ENCODE assay signal across 2 cellular contexts in the genomic region with DNA sequence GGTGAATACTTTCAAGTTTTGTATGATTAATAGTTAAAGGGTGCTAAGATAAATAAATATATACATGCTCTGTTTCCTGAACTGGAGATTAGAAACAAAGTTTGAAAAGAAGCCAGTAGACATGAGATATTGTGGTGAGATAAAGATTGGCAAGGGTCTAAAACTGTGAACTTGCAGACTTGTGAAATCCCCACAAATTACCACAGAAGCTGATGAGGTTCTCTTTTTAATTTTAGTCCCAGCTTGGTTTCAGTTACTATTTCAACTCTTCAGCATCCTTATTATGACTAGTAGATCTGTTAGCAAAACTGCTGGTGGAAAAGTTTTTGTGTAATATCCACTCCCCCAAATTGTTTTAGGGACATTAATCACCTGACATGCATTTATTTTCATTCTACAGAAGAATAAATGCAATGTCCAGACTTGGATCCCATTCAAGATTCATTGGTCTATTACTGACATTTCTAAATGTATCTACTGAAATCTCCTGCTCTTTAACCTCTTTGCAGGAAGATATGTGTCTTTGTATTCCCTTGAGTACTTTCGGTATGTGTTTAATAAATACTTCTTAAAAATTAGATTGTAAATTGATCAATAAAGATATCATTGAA.
TF ChIP-seq lines count a peak whose summit lies in the region.

No MANE protein-coding gene starts in this region.

TF ChIP-seq in SK-N-SH, 30 proteins besides CTCF, POLR2A, EP300 and RAD21 (continued from another document):
- TF ChIP-seq, protein P1, sequence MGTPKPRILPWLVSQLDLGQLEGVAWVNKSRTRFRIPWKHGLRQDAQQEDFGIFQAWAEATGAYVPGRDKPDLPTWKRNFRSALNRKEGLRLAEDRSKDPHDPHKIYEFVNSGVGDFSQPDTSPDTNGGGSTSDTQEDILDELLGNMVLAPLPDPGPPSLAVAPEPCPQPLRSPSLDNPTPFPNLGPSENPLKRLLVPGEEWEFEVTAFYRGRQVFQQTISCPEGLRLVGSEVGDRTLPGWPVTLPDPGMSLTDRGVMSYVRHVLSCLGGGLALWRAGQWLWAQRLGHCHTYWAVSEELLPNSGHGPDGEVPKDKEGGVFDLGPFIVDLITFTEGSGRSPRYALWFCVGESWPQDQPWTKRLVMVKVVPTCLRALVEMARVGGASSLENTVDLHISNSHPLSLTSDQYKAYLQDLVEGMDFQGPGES (IDR thresholded peaks at IDR 0.05; ENCODE audit: low read depth, low read length), result no peak
- TF ChIP-seq ELF1 (IDR thresholded peaks at IDR 0.05), result no peak
- TF ChIP-seq TCF12 (IDR thresholded peaks at IDR 0.05), result peak; percentile 20; the same call in 1 of the 2 replicates
- TF ChIP-seq, protein P2, sequence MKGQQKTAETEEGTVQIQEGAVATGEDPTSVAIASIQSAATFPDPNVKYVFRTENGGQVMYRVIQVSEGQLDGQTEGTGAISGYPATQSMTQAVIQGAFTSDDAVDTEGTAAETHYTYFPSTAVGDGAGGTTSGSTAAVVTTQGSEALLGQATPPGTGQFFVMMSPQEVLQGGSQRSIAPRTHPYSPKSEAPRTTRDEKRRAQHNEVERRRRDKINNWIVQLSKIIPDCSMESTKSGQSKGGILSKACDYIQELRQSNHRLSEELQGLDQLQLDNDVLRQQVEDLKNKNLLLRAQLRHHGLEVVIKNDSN (IDR thresholded peaks at IDR 0.05; ENCODE audit: borderline replicate concordance, low read depth), result no peak
- no peak for TF ChIP-seq SIN3A (IDR thresholded peaks at IDR 0.05; ENCODE audit: borderline replicate concordance, low read depth, low read length)
- TF ChIP-seq, protein P3, sequence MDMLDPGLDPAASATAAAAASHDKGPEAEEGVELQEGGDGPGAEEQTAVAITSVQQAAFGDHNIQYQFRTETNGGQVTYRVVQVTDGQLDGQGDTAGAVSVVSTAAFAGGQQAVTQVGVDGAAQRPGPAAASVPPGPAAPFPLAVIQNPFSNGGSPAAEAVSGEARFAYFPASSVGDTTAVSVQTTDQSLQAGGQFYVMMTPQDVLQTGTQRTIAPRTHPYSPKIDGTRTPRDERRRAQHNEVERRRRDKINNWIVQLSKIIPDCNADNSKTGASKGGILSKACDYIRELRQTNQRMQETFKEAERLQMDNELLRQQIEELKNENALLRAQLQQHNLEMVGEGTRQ (IDR thresholded peaks at IDR 0.05; ENCODE audit: borderline replicate concordance, low read depth, low read length), result no peak
TF ChIP-seq in SK-N-SH: peak in this region for 4.

TF ChIP-seq in SK-N-SH treated with all-trans-retinoic acid at 6 μM for 48 hours, 23 proteins besides CTCF, POLR2A, EP300 and RAD21 (continued from another document):
- TF ChIP-seq, protein P4, sequence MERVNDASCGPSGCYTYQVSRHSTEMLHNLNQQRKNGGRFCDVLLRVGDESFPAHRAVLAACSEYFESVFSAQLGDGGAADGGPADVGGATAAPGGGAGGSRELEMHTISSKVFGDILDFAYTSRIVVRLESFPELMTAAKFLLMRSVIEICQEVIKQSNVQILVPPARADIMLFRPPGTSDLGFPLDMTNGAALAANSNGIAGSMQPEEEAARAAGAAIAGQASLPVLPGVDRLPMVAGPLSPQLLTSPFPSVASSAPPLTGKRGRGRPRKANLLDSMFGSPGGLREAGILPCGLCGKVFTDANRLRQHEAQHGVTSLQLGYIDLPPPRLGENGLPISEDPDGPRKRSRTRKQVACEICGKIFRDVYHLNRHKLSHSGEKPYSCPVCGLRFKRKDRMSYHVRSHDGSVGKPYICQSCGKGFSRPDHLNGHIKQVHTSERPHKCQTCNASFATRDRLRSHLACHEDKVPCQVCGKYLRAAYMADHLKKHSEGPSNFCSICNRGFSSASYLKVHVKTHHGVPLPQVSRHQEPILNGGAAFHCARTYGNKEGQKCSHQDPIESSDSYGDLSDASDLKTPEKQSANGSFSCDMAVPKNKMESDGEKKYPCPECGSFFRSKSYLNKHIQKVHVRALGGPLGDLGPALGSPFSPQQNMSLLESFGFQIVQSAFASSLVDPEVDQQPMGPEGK (CRISPR knock-in tag; IDR thresholded peaks at IDR 0.05; ENCODE audit: borderline replicate concordance), result no peak
- no peak for TF ChIP-seq PPARA (CRISPR knock-in tag; IDR thresholded peaks at IDR 0.05; ENCODE audit: borderline replicate concordance)
- no peak for TF ChIP-seq ZC3H10 (CRISPR knock-in tag; IDR thresholded peaks at IDR 0.05)
- TF ChIP-seq, protein P5, sequence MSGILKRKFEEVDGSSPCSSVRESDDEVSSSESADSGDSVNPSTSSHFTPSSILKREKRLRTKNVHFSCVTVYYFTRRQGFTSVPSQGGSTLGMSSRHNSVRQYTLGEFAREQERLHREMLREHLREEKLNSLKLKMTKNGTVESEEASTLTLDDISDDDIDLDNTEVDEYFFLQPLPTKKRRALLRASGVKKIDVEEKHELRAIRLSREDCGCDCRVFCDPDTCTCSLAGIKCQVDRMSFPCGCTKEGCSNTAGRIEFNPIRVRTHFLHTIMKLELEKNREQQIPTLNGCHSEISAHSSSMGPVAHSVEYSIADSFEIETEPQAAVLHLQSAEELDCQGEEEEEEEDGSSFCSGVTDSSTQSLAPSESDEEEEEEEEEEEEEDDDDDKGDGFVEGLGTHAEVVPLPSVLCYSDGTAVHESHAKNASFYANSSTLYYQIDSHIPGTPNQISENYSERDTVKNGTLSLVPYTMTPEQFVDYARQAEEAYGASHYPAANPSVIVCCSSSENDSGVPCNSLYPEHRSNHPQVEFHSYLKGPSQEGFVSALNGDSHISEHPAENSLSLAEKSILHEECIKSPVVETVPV (CRISPR knock-in tag; IDR thresholded peaks at IDR 0.05), result no peak
- no peak for TF ChIP-seq ZNF70 (CRISPR knock-in tag; IDR thresholded peaks at IDR 0.05)
- no peak for TF ChIP-seq TCF4 (CRISPR knock-in tag; IDR thresholded peaks at IDR 0.05; ENCODE audit: borderline replicate concordance)
